8 cellular contexts compared by ENCODE assay signal in genomic region chr12:101743724-101744472, GRCh38. TPM values are rescaled to one million over a fixed set of nuclear protein-coding genes. Genes with fewer than 3 reads are reported as not detected.
DNase-seq lines count a peak whose midpoint lies in the region; ATAC-seq and TF ChIP-seq lines count a peak whose summit lies in the region.

No MANE protein-coding gene starts in this region.

- ATAC-seq in GM18520 (IDR thresholded peaks at IDR 0.05; ENCODE audit: unreplicated experiment) (peak; percentile 87), GM21717 (IDR thresholded peaks at IDR 0.05; ENCODE audit: unreplicated experiment) (peak; percentile 87), HG03575 (IDR thresholded peaks at IDR 0.05; ENCODE audit: extremely low read depth, insufficient number of reproducible peaks, low FRiP score, unreplicated experiment) (peak; percentile 94)
- ATAC-seq in natural killer cell treated with Interleukin-12 subunit alpha and Interleukin-12 subunit beta and Interleukin-15 and Interleukin-18, amount 100 ng/mL, for 72 hours = peak; percentile 70 to 73

- peaks cover 11% of the 10 kb centered on the region for H3K36me3 Mint-ChIP-seq in natural killer cell treated with Interleukin-12 subunit alpha and Interleukin-12 subunit beta and Interleukin-15 and Interleukin-18, amount 100 ng/mL, for 72 hours
- no peaks in the 10 kb centered on the region for H3K36me3 Mint-ChIP-seq in glutamatergic neuron (ENCODE audit: unreplicated experiment)

- no peak overlapping the region for H3K4me3 Mint-ChIP-seq in natural killer cell treated with Interleukin-12 subunit alpha and Interleukin-12 subunit beta and Interleukin-15 and Interleukin-18, amount 100 ng/mL, for 72 hours
- no peak overlapping the region for H3K4me3 Mint-ChIP-seq in glutamatergic neuron (ENCODE audit: unreplicated experiment)

- H3K27ac Mint-ChIP-seq in natural killer cell treated with Interleukin-12 subunit alpha and Interleukin-12 subunit beta and Interleukin-15 and Interleukin-18, amount 100 ng/mL, for 72 hours = peak overlapping the region; percentile 5 to 50
- no peak overlapping the region for H3K27ac Mint-ChIP-seq in glutamatergic neuron (ENCODE audit: unreplicated experiment)

- no peak for DNase-seq in natural killer cell treated with Interleukin-12 subunit alpha and Interleukin-12 subunit beta and Interleukin-15 and Interleukin-18, amount 100 ng/mL, for 72 hours (ENCODE audit: low spot score)
- DNase-seq in glutamatergic neuron (no peak), mucosa of gallbladder (ENCODE audit: low spot score) (no peak), NCI-H82 treated with DMSO at 0.1 percent for 48 hours (lab: John Stamatoyannopoulos, UW; ENCODE audit: unreplicated experiment) (no peak)
- no peak for DNase-seq in activated CD4-positive, CD25-positive, alpha-beta regulatory T cell (lab: John Stamatoyannopoulos, UW)

- no peaks in the 10 kb centered on the region for H3K27me3 Mint-ChIP-seq in natural killer cell treated with Interleukin-12 subunit alpha and Interleukin-12 subunit beta and Interleukin-15 and Interleukin-18, amount 100 ng/mL, for 72 hours
- H3K27me3 Mint-ChIP-seq in glutamatergic neuron (ENCODE audit: unreplicated experiment) = no peaks in the 10 kb centered on the region

- TF ChIP-seq CTCF in glutamatergic neuron (IDR thresholded peaks at IDR 0.05; ENCODE audit: partially characterized antibody, unreplicated experiment) = no peak

- H3K9me3 Mint-ChIP-seq in natural killer cell treated with Interleukin-12 subunit alpha and Interleukin-12 subunit beta and Interleukin-15 and Interleukin-18, amount 100 ng/mL, for 72 hours = no peaks in the 10 kb centered on the region
- no peaks in the 10 kb centered on the region for H3K9me3 Mint-ChIP-seq in glutamatergic neuron (ENCODE audit: unreplicated experiment)

- H3K4me1 Mint-ChIP-seq in natural killer cell treated with Interleukin-12 subunit alpha and Interleukin-12 subunit beta and Interleukin-15 and Interleukin-18, amount 100 ng/mL, for 72 hours (ENCODE audit: low read depth in 2 of 2) = peaks cover 17 to 20% of the 10 kb centered on the region in 2 donors
- no peaks in the 10 kb centered on the region for H3K4me1 Mint-ChIP-seq in glutamatergic neuron (ENCODE audit: low read depth, unreplicated experiment)

RNA-seq across cellular contexts. Expression of gene SYCP3, which starts 4.6 kb away (rescaled TPM):
- 1 to 10 TPM; 2.4 to 2.9 TPM for total RNA-seq in natural killer cell treated with Interleukin-12 subunit alpha and Interleukin-12 subunit beta and Interleukin-15 and Interleukin-18, amount 100 ng/mL, for 72 hours
- not detected for total RNA-seq in glutamatergic neuron (ENCODE audit: unreplicated experiment)
- total RNA-seq in mucosa of gallbladder = 0.32 TPM

RNA-seq across cellular contexts. Expression of gene CHPT1, which starts 46.5 kb away (rescaled TPM):
- total RNA-seq in natural killer cell treated with Interleukin-12 subunit alpha and Interleukin-12 subunit beta and Interleukin-15 and Interleukin-18, amount 100 ng/mL, for 72 hours = 10 to 100 TPM in 1 of 2 donors, 1 to 10 TPM in 1; 5.3 to 21.0 TPM
- total RNA-seq in glutamatergic neuron (ENCODE audit: unreplicated experiment) (9.2 TPM), mucosa of gallbladder (88.7 TPM)
